Comparison of ENCODE assay signal across 1 cellular context in genomic region chr9:101417389-101417788, GRCh38.
TF ChIP-seq lines count a peak whose summit lies in the region.

No MANE protein-coding gene starts in this region.

TF ChIP-seq in HepG2, 621 proteins besides CTCF, POLR2A, EP300 and RAD21:
- TF ChIP-seq MAX (IDR thresholded peaks at IDR 0.05) = no peak
- peak; percentile 90 for TF ChIP-seq ZNF629 (CRISPR knock-in tag; conservative IDR thresholded peaks at IDR 0.05)
- 0 out of 2 replicates have a peak, but pooled peaks have one; percentile 3 for TF ChIP-seq PAF1 (CRISPR knock-in tag; IDR thresholded peaks at IDR 0.05)
- TF ChIP-seq ZKSCAN1 (IDR thresholded peaks at IDR 0.05; ENCODE audit: low read length) = no peak
- TF ChIP-seq, protein P1, sequence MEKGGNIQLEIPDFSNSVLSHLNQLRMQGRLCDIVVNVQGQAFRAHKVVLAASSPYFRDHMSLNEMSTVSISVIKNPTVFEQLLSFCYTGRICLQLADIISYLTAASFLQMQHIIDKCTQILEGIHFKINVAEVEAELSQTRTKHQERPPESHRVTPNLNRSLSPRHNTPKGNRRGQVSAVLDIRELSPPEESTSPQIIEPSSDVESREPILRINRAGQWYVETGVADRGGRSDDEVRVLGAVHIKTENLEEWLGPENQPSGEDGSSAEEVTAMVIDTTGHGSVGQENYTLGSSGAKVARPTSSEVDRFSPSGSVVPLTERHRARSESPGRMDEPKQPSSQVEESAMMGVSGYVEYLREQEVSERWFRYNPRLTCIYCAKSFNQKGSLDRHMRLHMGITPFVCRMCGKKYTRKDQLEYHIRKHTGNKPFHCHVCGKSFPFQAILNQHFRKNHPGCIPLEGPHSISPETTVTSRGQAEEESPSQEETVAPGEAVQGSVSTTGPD (CRISPR knock-in tag; IDR thresholded peaks at IDR 0.05) = no peak
- TF ChIP-seq NR2F1 (CRISPR knock-in tag; IDR thresholded peaks at IDR 0.05) = no peak
- TF ChIP-seq, protein P2, sequence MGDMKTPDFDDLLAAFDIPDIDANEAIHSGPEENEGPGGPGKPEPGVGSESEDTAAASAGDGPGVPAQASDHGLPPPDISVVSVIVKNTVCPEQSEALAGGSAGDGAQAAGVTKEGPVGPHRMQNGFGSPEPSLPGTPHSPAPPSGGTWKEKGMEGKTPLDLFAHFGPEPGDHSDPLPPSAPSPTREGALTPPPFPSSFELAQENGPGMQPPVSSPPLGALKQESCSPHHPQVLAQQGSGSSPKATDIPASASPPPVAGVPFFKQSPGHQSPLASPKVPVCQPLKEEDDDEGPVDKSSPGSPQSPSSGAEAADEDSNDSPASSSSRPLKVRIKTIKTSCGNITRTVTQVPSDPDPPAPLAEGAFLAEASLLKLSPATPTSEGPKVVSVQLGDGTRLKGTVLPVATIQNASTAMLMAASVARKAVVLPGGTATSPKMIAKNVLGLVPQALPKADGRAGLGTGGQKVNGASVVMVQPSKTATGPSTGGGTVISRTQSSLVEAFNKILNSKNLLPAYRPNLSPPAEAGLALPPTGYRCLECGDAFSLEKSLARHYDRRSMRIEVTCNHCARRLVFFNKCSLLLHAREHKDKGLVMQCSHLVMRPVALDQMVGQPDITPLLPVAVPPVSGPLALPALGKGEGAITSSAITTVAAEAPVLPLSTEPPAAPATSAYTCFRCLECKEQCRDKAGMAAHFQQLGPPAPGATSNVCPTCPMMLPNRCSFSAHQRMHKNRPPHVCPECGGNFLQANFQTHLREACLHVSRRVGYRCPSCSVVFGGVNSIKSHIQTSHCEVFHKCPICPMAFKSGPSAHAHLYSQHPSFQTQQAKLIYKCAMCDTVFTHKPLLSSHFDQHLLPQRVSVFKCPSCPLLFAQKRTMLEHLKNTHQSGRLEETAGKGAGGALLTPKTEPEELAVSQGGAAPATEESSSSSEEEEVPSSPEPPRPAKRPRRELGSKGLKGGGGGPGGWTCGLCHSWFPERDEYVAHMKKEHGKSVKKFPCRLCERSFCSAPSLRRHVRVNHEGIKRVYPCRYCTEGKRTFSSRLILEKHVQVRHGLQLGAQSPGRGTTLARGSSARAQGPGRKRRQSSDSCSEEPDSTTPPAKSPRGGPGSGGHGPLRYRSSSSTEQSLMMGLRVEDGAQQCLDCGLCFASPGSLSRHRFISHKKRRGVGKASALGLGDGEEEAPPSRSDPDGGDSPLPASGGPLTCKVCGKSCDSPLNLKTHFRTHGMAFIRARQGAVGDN (CRISPR knock-in tag; IDR thresholded peaks at IDR 0.05) = no peak
- TF ChIP-seq ZMYM3 (CRISPR knock-in tag; IDR thresholded peaks at IDR 0.05) = peak; percentile 17; the same call in 1 of the 2 replicates
- no peak for TF ChIP-seq ZNF18 (CRISPR knock-in tag; IDR thresholded peaks at IDR 0.05; ENCODE audit: insufficient replicate concordance)
